29 cellular contexts compared by ENCODE assay signal in the genomic region with DNA sequence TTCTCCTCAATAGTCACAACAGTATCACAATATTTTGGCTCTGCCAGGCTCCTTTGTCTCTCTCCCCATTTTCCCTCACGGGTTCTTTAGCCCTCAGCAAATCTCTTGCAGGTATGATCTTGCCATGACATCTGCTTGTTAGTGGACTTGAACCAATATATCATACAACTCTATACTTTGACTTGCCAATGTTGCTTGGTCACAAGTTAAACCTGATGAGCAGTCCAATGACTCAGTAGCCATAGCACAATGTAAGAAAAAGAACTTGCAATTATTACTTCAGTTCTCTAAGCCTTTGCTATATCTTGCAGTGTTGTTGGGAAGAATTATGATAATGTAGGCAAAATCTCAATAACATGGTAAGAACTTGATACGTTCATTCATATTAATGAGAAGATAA.
"Had no signal": no experiment of that assay in that cellular context is flagged by ENCODE, and none has a peak within 500 bp of the region (broad histone marks: within the 10 kb centered on the region; RNA-seq: fewer than 3 reads in every experiment).

No MANE protein-coding gene starts in this region.

- H3K4me3 Mint-ChIP-seq: memory B cell; naive thymus-derived CD4-positive, alpha-beta T cell; natural killer cell treated with Interleukin-12 subunit alpha and Interleukin-12 subunit beta and Interleukin-15 and Interleukin-18, amount 100 ng/mL, for 72 hours; neural crest cell; stimulated activated naive B cell treated with anti-CD40 and anti-IgM and Interleukin-4, amounts not matched to agents 10 μg/mL and 1 μg/mL and 100 μg/mL, for 72 hours had no signal

- H3K4me2 ChIP-seq: smooth muscle cell had no signal

- H3K27ac Mint-ChIP-seq: memory B cell; naive thymus-derived CD4-positive, alpha-beta T cell; natural killer cell treated with Interleukin-12 subunit alpha and Interleukin-12 subunit beta and Interleukin-15 and Interleukin-18, amount 100 ng/mL, for 72 hours; stimulated activated naive B cell treated with anti-CD40 and anti-IgM and Interleukin-4, amounts not matched to agents 10 μg/mL and 1 μg/mL and 100 μg/mL, for 72 hours had no signal

- H3K9me3 ChIP-seq: left ventricle myocardium inferior, mucosa of descending colon, right atrium auricular region, right lobe of liver, stomach, testis, thyroid gland, transverse colon, upper lobe of left lung, vagina had no signal

- H3K79me2 ChIP-seq: parathyroid adenoma had no signal

- H3K27me3 ChIP-seq: right lobe of liver, stomach, testis, thyroid gland, transverse colon, upper lobe of left lung, vagina had no signal

- H3K4me3 ChIP-seq: left ventricle myocardium inferior, lung, mucosa of descending colon, right atrium auricular region, right lobe of liver, smooth muscle cell, stomach, testis, thyroid gland, transverse colon, upper lobe of left lung, vagina had no signal

- FAIRE-seq: keratinocyte had no signal

- ATAC-seq: left cardiac atrium; mucosa of descending colon; naive thymus-derived CD4-positive, alpha-beta T cell; natural killer cell treated with Interleukin-12 subunit alpha and Interleukin-12 subunit beta and Interleukin-15 and Interleukin-18, amount 100 ng/mL, for 72 hours; right lobe of liver; stimulated activated naive B cell treated with anti-CD40 and anti-IgM and Interleukin-4, amounts not matched to agents 10 μg/mL and 1 μg/mL and 100 μg/mL, for 72 hours; stimulated activated naive CD8-positive, alpha-beta T cell treated with anti-CD3 and anti-CD28 coated beads, Interleukin-15, Interleukin-2, amounts not matched to agents 100 U/mL and 50 U/mL, for 24 hours had no signal

- H3K4me1 ChIP-seq: left ventricle myocardium inferior, parathyroid adenoma, right atrium auricular region, right lobe of liver, stomach, testis, thyroid gland, transverse colon, upper lobe of left lung, vagina had no signal

- DNase-seq: hippocampal formation; kidney glomerular epithelial cell; left cardiac atrium; left ventricle myocardium inferior; midbrain; mucosa of descending colon; naive thymus-derived CD4-positive, alpha-beta T cell; nucleus accumbens; stimulated activated CD4-positive, alpha-beta T cell treated with anti-CD3 and anti-CD28 coated beads, Interleukin-12 subunit alpha, Interleukin-12 subunit beta, amount 100 ng/mL, for 4 hours; stimulated activated CD4-positive, alpha-beta T cell treated with anti-CD3 and anti-CD28 coated beads, Interleukin-15, amount 100 ng/mL, for 24 hours; stimulated activated CD4-positive, alpha-beta T cell treated with anti-CD3 and anti-CD28 coated beads, Interleukin-2, amount 100 ng/mL, for 24 hours; stimulated activated CD4-positive, alpha-beta T cell treated with anti-CD3 and anti-CD28 coated beads, Interleukin-4, amount 100 ng/mL, for 1 hour; stimulated activated naive B cell treated with anti-CD40 and anti-IgM and Interleukin-4, amounts not matched to agents 10 μg/mL and 1 μg/mL and 100 μg/mL, for 72 hours; stimulated activated naive CD8-positive, alpha-beta T cell treated with anti-CD3 and anti-CD28 coated beads, Interleukin-15, Interleukin-2, amounts not matched to agents 100 U/mL and 50 U/mL, for 24 hours; stomach; testis; thyroid gland; transverse colon; upper lobe of left lung had no signal

- H3K27ac ChIP-seq: left ventricle myocardium inferior, parathyroid adenoma, right atrium auricular region, right lobe of liver, stomach, testis, thyroid gland, transverse colon, upper lobe of left lung, vagina had no signal

- H3K9ac ChIP-seq: parathyroid adenoma had no signal

- H3K36me3 ChIP-seq: left ventricle myocardium inferior, right atrium auricular region, right lobe of liver, stomach, thyroid gland, transverse colon, upper lobe of left lung, vagina had no signal

- H3K27me3 Mint-ChIP-seq: memory B cell; naive thymus-derived CD4-positive, alpha-beta T cell; stimulated activated naive B cell treated with anti-CD40 and anti-IgM and Interleukin-4, amounts not matched to agents 10 μg/mL and 1 μg/mL and 100 μg/mL, for 72 hours had no signal

- H3K36me3 Mint-ChIP-seq: memory B cell; naive thymus-derived CD4-positive, alpha-beta T cell; stimulated activated naive B cell treated with anti-CD40 and anti-IgM and Interleukin-4, amounts not matched to agents 10 μg/mL and 1 μg/mL and 100 μg/mL, for 72 hours had no signal

- H3K4me1 Mint-ChIP-seq: memory B cell; naive thymus-derived CD4-positive, alpha-beta T cell; stimulated activated naive B cell treated with anti-CD40 and anti-IgM and Interleukin-4, amounts not matched to agents 10 μg/mL and 1 μg/mL and 100 μg/mL, for 72 hours had no signal

- H2AFZ ChIP-seq: parathyroid adenoma had no signal
